26 cellular contexts compared by ENCODE assay signal in the genomic region with DNA sequence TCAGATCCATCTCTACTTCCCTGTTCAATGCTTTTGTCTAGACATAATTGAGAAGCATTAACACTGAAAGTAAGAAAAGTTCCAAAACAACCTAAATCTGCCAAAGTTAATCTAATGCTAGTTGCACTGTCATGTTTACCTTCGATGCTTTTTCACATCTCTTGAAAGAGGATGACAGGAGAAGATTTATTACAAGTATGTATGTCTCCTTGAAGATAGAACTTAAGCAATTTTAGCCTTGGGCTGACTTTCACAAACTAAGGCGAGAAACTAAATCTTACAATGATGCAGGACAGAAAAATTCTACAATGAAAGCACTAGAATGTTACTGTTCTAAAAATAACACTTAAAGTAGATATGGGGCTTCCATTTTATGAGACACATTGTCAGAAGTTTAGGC.
"Had no signal": no experiment of that assay in that cellular context is flagged by ENCODE, and none has a peak within 500 bp of the region (broad histone marks: within the 10 kb centered on the region; RNA-seq: fewer than 3 reads in every experiment).

No MANE protein-coding gene starts in this region.

- H3K27ac ChIP-seq: brain microvascular endothelial cell, KMS-11, SJSA1 had no signal

- H3K9me3 ChIP-seq: SJSA1, SK-N-SH had no signal

- H3K9me2 ChIP-seq: SK-N-SH had no signal

- DNase-seq: activated CD4-positive, alpha-beta memory T cell treated with anti-CD3 and anti-CD28 coated beads for 36 hours; activated CD4-positive, alpha-beta T cell treated with anti-CD3 and anti-CD28 coated beads for 4 hours; activated CD4-positive, alpha-beta T cell treated with anti-CD3 and anti-CD28 coated beads, Interleukin-2, amount 50 U/mL, for 1 hour; activated CD8-positive, alpha-beta memory T cell treated with anti-CD3 and anti-CD28 coated beads, Interleukin-2, amount 50 U/mL, for 4 hours; activated effector memory CD4-positive, alpha-beta T cell treated with Interleukin-2 at 50 U/mL for 16 hours; activated naive CD4-positive, alpha-beta T cell treated with anti-CD3 and anti-CD28 coated beads, Interleukin-2, amount 10 ng/mL, durations not matched to agents 7 days and 5 days; activated naive CD8-positive, alpha-beta T cell treated with anti-CD3 and anti-CD28 coated beads, Interleukin-2, amount 50 U/mL, for 24 hours; activated T-cell treated with anti-CD3 and anti-CD28 coated beads for 4 hours; activated T-cell treated with anti-CD3 and anti-CD28 coated beads, Interleukin-2, amount 50 U/mL, for 4 hours; amniotic stem cell; aorta; brain microvascular endothelial cell; central memory CD4-positive, alpha-beta T cell; MM.1S; MV-4-11; NCI-H1092; NCI-H1436 treated with DMSO at 0.1 percent for 48 hours; NCI-H1694 treated with DMSO at 0.1 percent for 48 hours; NCI-H2029; NCI-H345; NCI-H524 treated with DMSO at 0.1 percent for 48 hours; SHP77; SK-N-SH had no signal

- FAIRE-seq: TTC549 had no signal

- H3K9ac ChIP-seq: KMS-11, SK-N-SH had no signal

- H3K4me1 ChIP-seq: SJSA1 had no signal

- H3K27me3 ChIP-seq: brain microvascular endothelial cell, SJSA1 had no signal

- H3K4me2 ChIP-seq: KMS-11, SK-N-SH had no signal

- H3K4me3 ChIP-seq: SJSA1 had no signal

- H3K36me3 ChIP-seq: brain microvascular endothelial cell, SJSA1 had no signal
